13 cellular contexts compared by ENCODE assay signal in the genomic region with DNA sequence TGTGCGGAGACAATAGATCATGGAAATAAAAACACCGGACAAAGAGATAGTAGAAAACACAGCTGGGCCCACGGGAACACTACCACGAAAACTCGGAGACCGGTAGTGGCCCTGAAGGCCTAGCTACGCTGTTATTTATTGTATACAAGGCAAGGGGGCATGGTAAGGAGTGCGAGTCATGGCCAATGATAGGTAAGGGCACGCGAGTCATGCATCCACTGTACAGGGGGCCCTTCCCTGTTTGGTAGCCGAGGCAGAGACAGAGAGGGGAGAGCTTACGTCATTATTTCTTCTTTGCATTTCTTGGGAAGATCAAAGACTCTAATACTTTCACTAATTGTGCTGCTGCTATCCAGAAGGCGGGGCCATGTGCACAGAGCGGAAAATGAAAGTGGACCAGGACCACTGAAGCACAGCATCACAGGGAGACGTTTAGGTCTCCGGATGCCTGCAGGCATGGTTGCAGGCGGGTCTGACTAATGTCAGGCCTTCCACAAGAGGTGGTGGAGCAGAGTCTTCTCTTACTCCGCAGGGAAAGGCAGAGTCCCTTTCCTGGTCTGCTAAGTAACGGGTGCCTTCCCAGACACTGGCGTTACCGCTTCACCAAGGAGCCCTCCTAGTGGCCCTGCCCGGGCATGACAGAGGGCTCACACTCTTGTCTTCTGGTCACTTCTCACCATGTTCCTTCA.
DNase-seq lines count a peak whose midpoint lies in the region; ATAC-seq and TF ChIP-seq lines count a peak whose summit lies in the region.
"Had no signal": no experiment of that assay in that cellular context is flagged by ENCODE, and none has a peak within 500 bp of the region (broad histone marks: within the 10 kb centered on the region; RNA-seq: fewer than 3 reads in every experiment).

No MANE protein-coding gene starts in this region.

- peaks cover 21% of the 10 kb centered on the region for H3K4me1 ChIP-seq in BLaER1
- peaks cover 0 to 4% of the 10 kb centered on the region in 2 experiments; a peak in 2 of 4 replicates for H3K4me1 ChIP-seq in HCT116 (ENCODE audit: control insufficient read depth in 1 of 2, insufficient read depth in 2 of 2, low read length in 2 of 2)

- intact Hi-C loops in HCT116 (cut with micrococcal nuclease), result no loop called here

- H3K9me3 Mint-ChIP-seq in nephron progenitor cell, result peaks cover 23% of the 10 kb centered on the region
- H3K9me3 Mint-ChIP-seq in activated CD8-positive, alpha-beta memory T cell treated with anti-CD3 and anti-CD28 coated beads, Interleukin-2, amount 10 ng/mL, durations not matched to agents 7 days and 5 days (ENCODE audit: low read depth), result no peaks in the 10 kb centered on the region
- H3K9me3 Mint-ChIP-seq: activated T-cell treated with anti-CD3 and anti-CD28 coated beads, Interleukin-2, amount 50 U/mL, for 72 hours had no signal

- no peak for TF ChIP-seq RAD21 in HCT116 (IDR thresholded peaks at IDR 0.05; ENCODE audit: low read depth)

- CTCF ChIA-PET in HCT116 (lab: Charles Lee), result no interaction called here
- CTCF ChIA-PET in activated CD8-positive, alpha-beta memory T cell treated with anti-CD3 and anti-CD28 coated beads, Interleukin-2, amount 10 ng/mL, durations not matched to agents 7 days and 5 days (lab: Charles Lee), result interaction anchor here (1.0 kb wide), 1 partner anchor 10 kb away, joined by 4 read pairs; no protein-coding TSS in a partner anchor

- H3K36me3 Mint-ChIP-seq in nephron progenitor cell (ENCODE audit: low read depth), result peaks cover 19% of the 10 kb centered on the region
- H3K36me3 Mint-ChIP-seq in activated CD8-positive, alpha-beta memory T cell treated with anti-CD3 and anti-CD28 coated beads, Interleukin-2, amount 10 ng/mL, durations not matched to agents 7 days and 5 days, result peaks cover 6% of the 10 kb centered on the region

- H3K9me3 ChIP-seq in BLaER1 (peaks cover 15% of the 10 kb centered on the region), HCT116 (ENCODE audit: control insufficient read depth in 1 of 2, insufficient read depth in 1 of 2, low read depth in 1 of 2, low read length in 2 of 2) (no peaks in the 10 kb centered on the region; a peak in 1 of 4 replicates)
- H3K9me3 ChIP-seq: thoracic aorta had no signal

- no peak for TF ChIP-seq POLR2A in HCT116 (IDR thresholded peaks at IDR 0.05; ENCODE audit: borderline replicate concordance, extremely low read depth, insufficient read depth, insufficient read length)

- H3K9me2 ChIP-seq in HCT116 (ENCODE audit: insufficient read depth), result no peaks in the 10 kb centered on the region

- H3K79me2 ChIP-seq in HCT116 (ENCODE audit: insufficient read depth, low read length), result peaks cover under 1% of the 10 kb centered on the region; the same call in 1 of the 2 replicates

- ATAC-seq in HCT116, result peak; percentile 40; the same call in 1 of the 2 replicates
- no peak for ATAC-seq in activated CD8-positive, alpha-beta memory T cell treated with anti-CD3 and anti-CD28 coated beads, Interleukin-2, amount 10 ng/mL, durations not matched to agents 7 days and 5 days
- ATAC-seq: activated T-cell treated with anti-CD3 and anti-CD28 coated beads, Interleukin-2, amount 50 U/mL, for 72 hours; left lobe of liver had no signal

- in situ Hi-C loops in brain microvascular endothelial cell (cut with HindIII; ENCODE audit: low pct_ligation_motif_present, low sequenced_read_pairs), result no loop called here

- H2AFZ ChIP-seq in HCT116 (ENCODE audit: low read depth, low read length, poor library complexity, severe bottlenecking), result no peak overlapping the region

- H3K4me2 ChIP-seq in BLaER1 (peak overlapping the region; percentile 79), HCT116 (ENCODE audit: low read length) (no peak overlapping the region)

- POLR2A ChIA-PET in HCT116 (lab: Charles Lee), result interaction anchor here (0.7 kb wide), 1 partner anchor 74 kb away, joined by 3 read pairs; no protein-coding TSS in a partner anchor

- peak overlapping the region; percentile 50 for H3K4me3 ChIP-seq in BLaER1
- no peak overlapping the region for H3K4me3 ChIP-seq in HCT116 (replicated peaks in 1 of 2; ENCODE audit: low read depth in 1 of 2, low read length in 2 of 2)
- no peak overlapping the region for H3K4me3 ChIP-seq in brain microvascular endothelial cell (ENCODE audit: low read depth, low read length)
- no peak overlapping the region for H3K4me3 ChIP-seq in coronary artery
- H3K4me3 ChIP-seq: thoracic aorta had no signal

- no peaks in the 10 kb centered on the region for H3K27me3 ChIP-seq in BLaER1
- no peaks in the 10 kb centered on the region for H3K27me3 ChIP-seq in HCT116 (ENCODE audit: insufficient read depth, low read length)
- H3K27me3 ChIP-seq in brain microvascular endothelial cell (replicated peaks), result no peaks in the 10 kb centered on the region

- H3K27ac ChIP-seq in BLaER1, result peak overlapping the region; percentile 76
- no peak overlapping the region for H3K27ac ChIP-seq in HCT116 (ENCODE audit: low read depth, low read length)
- no peak overlapping the region for H3K27ac ChIP-seq in brain microvascular endothelial cell
- no peak overlapping the region for H3K27ac ChIP-seq in coronary artery
- H3K27ac ChIP-seq: thoracic aorta had no signal

- no peak for DNase-seq in HCT116 (ENCODE audit: low read depth, low spot score)
- no peak for DNase-seq in brain microvascular endothelial cell
- DNase-seq in nephron progenitor cell, result no peak
- DNase-seq in mucosa of gallbladder (ENCODE audit: low spot score), result no peak
- DNase-seq in occipital lobe (lab: John Stamatoyannopoulos, UW), result no peak
- no peak for DNase-seq in activated CD8-positive, alpha-beta memory T cell treated with anti-CD3 and anti-CD28 coated beads, Interleukin-2, amount 10 ng/mL, durations not matched to agents 7 days and 5 days
- DNase-seq in coronary artery (ENCODE audit: low spot score), result no peak
- DNase-seq: activated T-cell treated with anti-CD3 and anti-CD28 coated beads, Interleukin-2, amount 50 U/mL, for 72 hours; central memory CD4-positive, alpha-beta T cell; NCI-H187 treated with DMSO at 0.1 percent for 48 hours had no signal

- H3K9ac ChIP-seq in BLaER1, result peak overlapping the region; percentile 53
- H3K9ac ChIP-seq in HCT116 (ENCODE audit: low read length), result no peak overlapping the region

- peaks cover 3% of the 10 kb centered on the region for H3K27me3 Mint-ChIP-seq in nephron progenitor cell (ENCODE audit: low read depth, poor library complexity)
- H3K27me3 Mint-ChIP-seq in activated CD8-positive, alpha-beta memory T cell treated with anti-CD3 and anti-CD28 coated beads, Interleukin-2, amount 10 ng/mL, durations not matched to agents 7 days and 5 days, result peaks cover 32% of the 10 kb centered on the region

- no peak overlapping the region for H3K4me3 Mint-ChIP-seq in nephron progenitor cell
- H3K4me3 Mint-ChIP-seq in activated CD8-positive, alpha-beta memory T cell treated with anti-CD3 and anti-CD28 coated beads, Interleukin-2, amount 10 ng/mL, durations not matched to agents 7 days and 5 days, result no peak overlapping the region
- H3K4me3 Mint-ChIP-seq: activated T-cell treated with anti-CD3 and anti-CD28 coated beads, Interleukin-2, amount 50 U/mL, for 72 hours had no signal

- no TSS peak for BruUV-seq in HCT116 (replicated peaks; lab: Mats Ljungman, UMichigan)

- RAD21 ChIA-PET in HCT116 (lab: Charles Lee; ENCODE audit: low non-redundant PET in 1 of 2, low total read pairs in 2 of 2, uncharacterized antibody in 2 of 2, unreplicated experiment in 2 of 2), result no interaction called here

- H4K20me1 ChIP-seq in BLaER1 (no peaks in the 10 kb centered on the region), HCT116 (ENCODE audit: insufficient read depth) (no peaks in the 10 kb centered on the region)

- H3K36me3 ChIP-seq in BLaER1, result peaks cover 6% of the 10 kb centered on the region
- no peaks in the 10 kb centered on the region for H3K36me3 ChIP-seq in HCT116 (ENCODE audit: control insufficient read depth in 1 of 2, insufficient read depth in 2 of 2, low read length in 2 of 2)
- H3K36me3 ChIP-seq in brain microvascular endothelial cell (replicated peaks), result no peaks in the 10 kb centered on the region
- H3K36me3 ChIP-seq: thoracic aorta had no signal

- TF ChIP-seq CTCF in HCT116 (IDR thresholded peaks at IDR 0.05 in 2 of 3, conservative IDR thresholded peaks at IDR 0.05 in 1 of 3; ENCODE audit: borderline replicate concordance in 1 of 3, insufficient read depth in 1 of 3, low read depth in 2 of 3, low read length in 2 of 3) (peak in 2 of 3 experiments; percentile 15 to 18; a peak in 1 of 6 replicates), brain microvascular endothelial cell (IDR thresholded peaks at IDR 0.05; ENCODE audit: low read depth, low read length, missing control alignments) (peak; percentile 42), nephron progenitor cell (IDR thresholded peaks at IDR 0.05) (peak; percentile 28), coronary artery (IDR thresholded peaks at IDR 0.05) (no peak)

- H3K4me1 Mint-ChIP-seq in nephron progenitor cell, result peaks cover 50% of the 10 kb centered on the region
- no peaks in the 10 kb centered on the region for H3K4me1 Mint-ChIP-seq in activated CD8-positive, alpha-beta memory T cell treated with anti-CD3 and anti-CD28 coated beads, Interleukin-2, amount 10 ng/mL, durations not matched to agents 7 days and 5 days

- no peak overlapping the region for H3K27ac Mint-ChIP-seq in nephron progenitor cell
- H3K27ac Mint-ChIP-seq in activated CD8-positive, alpha-beta memory T cell treated with anti-CD3 and anti-CD28 coated beads, Interleukin-2, amount 10 ng/mL, durations not matched to agents 7 days and 5 days, result no peak overlapping the region
- H3K27ac Mint-ChIP-seq: activated T-cell treated with anti-CD3 and anti-CD28 coated beads, Interleukin-2, amount 50 U/mL, for 72 hours had no signal

TF ChIP-seq in HCT116, 20 proteins besides CTCF, POLR2A, EP300 and RAD21:
- TF ChIP-seq TCF7L2 (IDR thresholded peaks at IDR 0.05; ENCODE audit: borderline replicate concordance, extremely low read depth, insufficient read depth, insufficient read length), result no peak
